In the genomic region with DNA sequence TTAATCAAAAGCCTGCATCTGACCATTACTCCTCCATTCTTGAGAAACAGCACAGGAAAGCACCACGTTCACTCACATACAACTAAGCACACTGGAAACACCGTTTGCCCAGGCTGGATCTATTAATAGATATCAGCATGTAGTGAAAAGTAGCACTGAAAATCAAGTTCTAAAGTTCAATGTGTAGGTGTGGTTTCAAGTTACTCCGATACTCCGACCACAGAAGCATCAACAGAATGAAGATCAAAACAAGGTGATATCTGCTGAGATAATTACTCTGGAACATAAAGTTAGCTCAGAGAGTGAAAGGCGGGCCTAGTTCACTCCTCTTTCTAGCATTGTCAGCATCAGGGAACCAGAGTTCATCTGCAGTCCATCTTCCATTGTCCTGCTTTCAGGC, we compare ENCODE assay signal across 29 cellular contexts.
DNase-seq lines count a peak whose midpoint lies in the region; ATAC-seq, FAIRE-seq and TF ChIP-seq lines count a peak whose summit lies in the region.
"Had no signal": no experiment of that assay in that cellular context is flagged by ENCODE, and none has a peak within 500 bp of the region (broad histone marks: within the 10 kb centered on the region; RNA-seq: fewer than 3 reads in every experiment).

No MANE protein-coding gene starts in this region.

- no peaks in the 10 kb centered on the region for H3K9me3 ChIP-seq in astrocyte (ENCODE audit: insufficient read depth, low read depth, low read length)
- H3K9me3 ChIP-seq: suprapubic skin had no signal

- H3K27ac Mint-ChIP-seq in astrocyte (ENCODE audit: unreplicated experiment): no peak overlapping the region
- H3K27ac Mint-ChIP-seq: activated CD4-positive, alpha-beta T cell treated with anti-CD3 and anti-CD28 coated beads for 36 hours; naive thymus-derived CD4-positive, alpha-beta T cell; stimulated activated memory B cell treated with anti-CD40 and anti-IgM and Interleukin-4, amounts not matched to agents 10 μg/mL and 1 μg/mL and 100 μg/mL, for 72 hours; T-helper 2 cell treated with Interferon-gamma antibody and Interleukin-4, amounts not matched to agents 5 μg/mL and 100 μg/mL, for 36 hours had no signal

- no peaks in the 10 kb centered on the region for H3K36me3 ChIP-seq in astrocyte (ENCODE audit: insufficient read depth, low read length)
- H3K36me3 ChIP-seq: brain microvascular endothelial cell, suprapubic skin had no signal

- peaks cover 4% of the 10 kb centered on the region for H3K4me1 ChIP-seq in astrocyte (ENCODE audit: insufficient read depth, low read length)
- H3K4me1 ChIP-seq: suprapubic skin had no signal

- no peak for TF ChIP-seq CTCF in GM10248 (IDR thresholded peaks at IDR 0.05; ENCODE audit: control extremely low read depth, extremely low read depth, low read depth, missing control alignments)
- no peak for TF ChIP-seq CTCF in astrocyte (IDR thresholded peaks at IDR 0.05; ENCODE audit: insufficient read depth, low read depth, low read length)

- no peak overlapping the region for H3K27ac ChIP-seq in astrocyte (ENCODE audit: low read depth, low read length)
- H3K27ac ChIP-seq: 22Rv1, brain microvascular endothelial cell, C4-2B, suprapubic skin had no signal

- H3K4me3 ChIP-seq in astrocyte (ENCODE audit: insufficient read depth, low read depth, low read length): no peak overlapping the region
- H3K4me3 ChIP-seq: suprapubic skin had no signal

- POLR2A ChIA-PET in GM10248 (lab: Yijun Ruan, JAX): no interaction called here

- H3K4me3 Mint-ChIP-seq in astrocyte (ENCODE audit: unreplicated experiment): no peak overlapping the region
- H3K4me3 Mint-ChIP-seq: activated CD4-positive, alpha-beta T cell treated with anti-CD3 and anti-CD28 coated beads for 36 hours; naive thymus-derived CD4-positive, alpha-beta T cell; stimulated activated memory B cell treated with anti-CD40 and anti-IgM and Interleukin-4, amounts not matched to agents 10 μg/mL and 1 μg/mL and 100 μg/mL, for 72 hours; T-helper 2 cell treated with Interferon-gamma antibody and Interleukin-4, amounts not matched to agents 5 μg/mL and 100 μg/mL, for 36 hours had no signal

- H2AFZ ChIP-seq in astrocyte (ENCODE audit: low read depth, low read length): no peak overlapping the region

- H3K4me2 ChIP-seq in astrocyte (ENCODE audit: low read length): no peak overlapping the region

- CTCF ChIA-PET in GM10248 (lab: Yijun Ruan, JAX): interaction anchor here (1.5 kb wide), 1 partner anchor 16 kb away, joined by 4 read pairs; no protein-coding TSS in a partner anchor

- FAIRE-seq in astrocyte (lab: Jason Lieb, UNC): no peak
- FAIRE-seq: GM12891, kidney had no signal

- H3K4me1 Mint-ChIP-seq in astrocyte (ENCODE audit: low read depth, unreplicated experiment): peaks cover 5% of the 10 kb centered on the region
- H3K4me1 Mint-ChIP-seq: activated CD4-positive, alpha-beta T cell treated with anti-CD3 and anti-CD28 coated beads for 36 hours; naive thymus-derived CD4-positive, alpha-beta T cell; stimulated activated memory B cell treated with anti-CD40 and anti-IgM and Interleukin-4, amounts not matched to agents 10 μg/mL and 1 μg/mL and 100 μg/mL, for 72 hours had no signal

- no peaks in the 10 kb centered on the region for H3K9me3 Mint-ChIP-seq in astrocyte (ENCODE audit: unreplicated experiment)
- H3K9me3 Mint-ChIP-seq: stimulated activated memory B cell treated with anti-CD40 and anti-IgM and Interleukin-4, amounts not matched to agents 10 μg/mL and 1 μg/mL and 100 μg/mL, for 72 hours; T-helper 2 cell treated with Interferon-gamma antibody and Interleukin-4, amounts not matched to agents 5 μg/mL and 100 μg/mL, for 36 hours had no signal

- H4K20me1 ChIP-seq in astrocyte (ENCODE audit: insufficient read depth, low read length): no peaks in the 10 kb centered on the region

- H3K36me3 Mint-ChIP-seq in astrocyte (ENCODE audit: low read depth, unreplicated experiment): no peaks in the 10 kb centered on the region
- H3K36me3 Mint-ChIP-seq: naive thymus-derived CD4-positive, alpha-beta T cell; stimulated activated memory B cell treated with anti-CD40 and anti-IgM and Interleukin-4, amounts not matched to agents 10 μg/mL and 1 μg/mL and 100 μg/mL, for 72 hours had no signal

- ATAC-seq in GM19328 (IDR thresholded peaks at IDR 0.05; ENCODE audit: unreplicated experiment) (peak; percentile 48), HG03432 (IDR thresholded peaks at IDR 0.05; ENCODE audit: unreplicated experiment) (peak; percentile 74)
- ATAC-seq: activated CD4-positive, alpha-beta T cell treated with anti-CD3 and anti-CD28 coated beads for 36 hours; naive thymus-derived CD4-positive, alpha-beta T cell; stimulated activated memory B cell treated with anti-CD40 and anti-IgM and Interleukin-4, amounts not matched to agents 10 μg/mL and 1 μg/mL and 100 μg/mL, for 72 hours had no signal

- no peaks in the 10 kb centered on the region for H3K27me3 Mint-ChIP-seq in astrocyte (ENCODE audit: low read depth, unreplicated experiment)
- H3K27me3 Mint-ChIP-seq: activated CD4-positive, alpha-beta T cell treated with anti-CD3 and anti-CD28 coated beads for 36 hours; naive thymus-derived CD4-positive, alpha-beta T cell; stimulated activated memory B cell treated with anti-CD40 and anti-IgM and Interleukin-4, amounts not matched to agents 10 μg/mL and 1 μg/mL and 100 μg/mL, for 72 hours had no signal

- no peak overlapping the region for H3K9ac ChIP-seq in astrocyte (ENCODE audit: low read length)

- no peaks in the 10 kb centered on the region for H3K27me3 ChIP-seq in astrocyte (ENCODE audit: insufficient read depth, low read length)
- H3K27me3 ChIP-seq: brain microvascular endothelial cell, suprapubic skin had no signal

- DNase-seq in GM10248 (ENCODE audit: extremely low spot score): peak; percentile 3
- peak; percentile 12 for DNase-seq in astrocyte (ENCODE audit: low read depth)
- DNase-seq in CD1c-positive myeloid dendritic cell (ENCODE audit: extremely low spot score): no peak
- no peak for DNase-seq in activated CD4-positive, alpha-beta T cell treated with anti-CD3 and anti-CD28 coated beads, Interleukin-2, amount 50 U/mL, for 4 hours
- DNase-seq in activated naive CD4-positive, alpha-beta T cell treated with anti-CD3 and anti-CD28 coated beads, Interleukin-2, amount 50 U/mL, for 16 hours: no peak
- no peak for DNase-seq in activated CD4-positive, CD25-positive, alpha-beta regulatory T cell (lab: John Stamatoyannopoulos, UW)
- DNase-seq: activated CD4-positive, alpha-beta T cell treated with anti-CD3 and anti-CD28 coated beads for 36 hours; activated naive CD4-positive, alpha-beta T cell; activated T-cell treated with anti-CD3 and anti-CD28 coated beads, Interleukin-2, amount 50 U/mL, for 48 hours; brain microvascular endothelial cell; DND-41; effector memory CD4-positive, alpha-beta T cell; kidney; midbrain; naive thymus-derived CD4-positive, alpha-beta T cell; NCI-H1048; NCI-H1694 treated with DMSO at 0.1 percent for 48 hours; NCI-H2171; NCI-H524; SHP77; stimulated activated CD4-positive, alpha-beta T cell treated with anti-CD3 and anti-CD28 coated beads, Interleukin-4, amount 100 ng/mL, for 4 hours had no signal

- no peaks in the 10 kb centered on the region for H3K79me2 ChIP-seq in astrocyte (ENCODE audit: insufficient read depth, low read length)

Comparison
In these comparisons a context has a peak if more than half of its experiments do, and no peak if none do; other contexts are left out.
1. DNase-seq: peak in GM10248 (single experiment) and astrocyte (single experiment); none in CD1c-positive myeloid dendritic cell (single experiment), activated CD4-positive, alpha-beta T cell treated with anti-CD3 and anti-CD28 coated beads, Interleukin-2, amount 50 U/mL, for 4 hours (0 of 2), activated naive CD4-positive, alpha-beta T cell treated with anti-CD3 and anti-CD28 coated beads, Interleukin-2, amount 50 U/mL, for 16 hours (single experiment) and activated CD4-positive, CD25-positive, alpha-beta regulatory T cell (0 of 4).